Comparison of ENCODE assay signal across 8 cellular contexts in the genomic region with DNA sequence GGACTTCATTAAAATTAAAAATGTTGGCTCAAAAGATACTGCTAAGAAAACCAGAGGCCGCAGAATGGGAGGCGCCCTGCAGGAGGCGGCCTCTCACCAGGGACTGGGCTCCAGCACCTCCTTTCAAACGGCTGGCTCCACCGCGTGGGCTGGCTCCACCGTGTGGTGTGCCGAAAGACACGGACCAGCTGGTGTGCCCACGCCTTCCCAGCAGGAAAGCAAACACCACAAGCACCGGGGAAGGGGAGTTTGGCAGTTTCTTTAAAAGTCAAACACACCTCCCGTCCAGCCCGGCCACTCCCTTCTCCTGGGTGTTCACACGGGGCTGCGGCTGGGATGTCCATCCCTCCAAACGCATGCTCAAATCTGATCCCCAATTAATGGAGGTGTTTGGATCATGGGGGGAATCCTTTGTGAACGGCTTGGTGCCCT. TPM values are rescaled to one million over a fixed set of nuclear protein-coding genes. Genes with fewer than 3 reads are reported as not detected.
DNase-seq lines count a peak whose midpoint lies in the region; ATAC-seq and TF ChIP-seq lines count a peak whose summit lies in the region.

No MANE protein-coding gene starts in this region.

- no peaks in the 10 kb centered on the region for H3K9me3 Mint-ChIP-seq in activated CD4-positive, alpha-beta T cell treated with anti-CD3 and anti-CD28 coated beads, Interleukin-2, amount 10 ng/mL, durations not matched to agents 24 days and 14 days
- H3K9me3 Mint-ChIP-seq in stimulated activated naive CD8-positive, alpha-beta T cell treated with anti-CD3 and anti-CD28 coated beads, Interleukin-15, Interleukin-2, amounts not matched to agents 100 ng/mL and 50 ng/mL, for 24 hours, result no peaks in the 10 kb centered on the region

- no peak overlapping the region for H3K4me3 ChIP-seq in mucosa of descending colon

- H3K27me3 Mint-ChIP-seq in activated CD4-positive, alpha-beta T cell treated with anti-CD3 and anti-CD28 coated beads, Interleukin-2, amount 10 ng/mL, durations not matched to agents 24 days and 14 days, result no peaks in the 10 kb centered on the region
- no peaks in the 10 kb centered on the region for H3K27me3 Mint-ChIP-seq in stimulated activated naive CD8-positive, alpha-beta T cell treated with anti-CD3 and anti-CD28 coated beads, Interleukin-15, Interleukin-2, amounts not matched to agents 100 ng/mL and 50 ng/mL, for 24 hours

- TF ChIP-seq CTCF in mucosa of descending colon (IDR thresholded peaks at IDR 0.05), result peak; percentile 37

- H3K4me3 Mint-ChIP-seq in activated CD4-positive, alpha-beta T cell treated with anti-CD3 and anti-CD28 coated beads, Interleukin-2, amount 10 ng/mL, durations not matched to agents 24 days and 14 days, result no peak overlapping the region
- no peak overlapping the region for H3K4me3 Mint-ChIP-seq in stimulated activated naive CD8-positive, alpha-beta T cell treated with anti-CD3 and anti-CD28 coated beads, Interleukin-15, Interleukin-2, amounts not matched to agents 100 ng/mL and 50 ng/mL, for 24 hours

- H3K4me1 ChIP-seq in mucosa of descending colon (ENCODE audit: low read depth), result no peaks in the 10 kb centered on the region

- H3K9me3 ChIP-seq in mucosa of descending colon, result no peaks in the 10 kb centered on the region

- DNase-seq in GM04503 (ENCODE audit: low read depth) (peak; percentile 12), NCI-H2081 (lab: John Stamatoyannopoulos, UW) (peak; percentile 71 to 87), mucosa of descending colon (peak; percentile 76 to 80 (median 79)), glomerular visceral epithelial cell (ENCODE audit: extremely low spot score) (no peak), SKM-1 treated with dmso at 0.1 percent for 144 hours (lab: John Stamatoyannopoulos, UW; ENCODE audit: unreplicated experiment) (no peak)
- DNase-seq in activated CD4-positive, alpha-beta T cell treated with anti-CD3 and anti-CD28 coated beads, Interleukin-2, amount 10 ng/mL, durations not matched to agents 24 days and 14 days, result peak; percentile 82
- peak; percentile 30 for DNase-seq in effector CD4-positive, alpha-beta T cell

- peaks cover 14% of the 10 kb centered on the region for H3K36me3 Mint-ChIP-seq in activated CD4-positive, alpha-beta T cell treated with anti-CD3 and anti-CD28 coated beads, Interleukin-2, amount 10 ng/mL, durations not matched to agents 24 days and 14 days (ENCODE audit: low read depth)
- H3K36me3 Mint-ChIP-seq in stimulated activated naive CD8-positive, alpha-beta T cell treated with anti-CD3 and anti-CD28 coated beads, Interleukin-15, Interleukin-2, amounts not matched to agents 100 ng/mL and 50 ng/mL, for 24 hours (ENCODE audit: low read depth), result peaks cover 16% of the 10 kb centered on the region

- peaks cover 5% of the 10 kb centered on the region for H3K36me3 ChIP-seq in mucosa of descending colon (ENCODE audit: low read depth)

- peak; percentile 96 for ATAC-seq in mucosa of descending colon

- intact Hi-C loops in activated CD4-positive, alpha-beta T cell treated with anti-CD3 and anti-CD28 coated beads, Interleukin-2, amount 10 ng/mL, durations not matched to agents 24 days and 14 days (cut with micrococcal nuclease), result loop anchor here (5.0 kb wide), 1 partner anchor 115 kb away; no protein-coding TSS in a partner anchor
- intact Hi-C loops in mucosa of descending colon (cut with DNase I, micrococcal nuclease), result no loop called here

- no peak overlapping the region for H3K27ac Mint-ChIP-seq in activated CD4-positive, alpha-beta T cell treated with anti-CD3 and anti-CD28 coated beads, Interleukin-2, amount 10 ng/mL, durations not matched to agents 24 days and 14 days
- H3K27ac Mint-ChIP-seq in stimulated activated naive CD8-positive, alpha-beta T cell treated with anti-CD3 and anti-CD28 coated beads, Interleukin-15, Interleukin-2, amounts not matched to agents 100 ng/mL and 50 ng/mL, for 24 hours, result peak overlapping the region; percentile 34

- peaks cover 4% of the 10 kb centered on the region for H3K4me1 Mint-ChIP-seq in activated CD4-positive, alpha-beta T cell treated with anti-CD3 and anti-CD28 coated beads, Interleukin-2, amount 10 ng/mL, durations not matched to agents 24 days and 14 days
- H3K4me1 Mint-ChIP-seq in stimulated activated naive CD8-positive, alpha-beta T cell treated with anti-CD3 and anti-CD28 coated beads, Interleukin-15, Interleukin-2, amounts not matched to agents 100 ng/mL and 50 ng/mL, for 24 hours (ENCODE audit: low read depth), result peaks cover 12% of the 10 kb centered on the region

RNA-seq across cellular contexts. Expression of gene HAGH, which starts 13.9 kb away (rescaled TPM):
- 50.3 and 57.7 TPM in 2 replicates for total RNA-seq in activated CD4-positive, alpha-beta T cell treated with anti-CD3 and anti-CD28 coated beads, Interleukin-2, amount 10 ng/mL, durations not matched to agents 24 days and 14 days
- total RNA-seq in mucosa of descending colon, result 10 to 100 TPM; 63.4 to 94.8 (median 68.0) TPM

RNA-seq across cellular contexts. Expression of gene FAHD1, which starts 14.3 kb away (rescaled TPM):
- total RNA-seq in activated CD4-positive, alpha-beta T cell treated with anti-CD3 and anti-CD28 coated beads, Interleukin-2, amount 10 ng/mL, durations not matched to agents 24 days and 14 days, result 20.2 and 21.7 TPM in 2 replicates
- 10 to 100 TPM; 31.4 to 59.6 (median 54.6) TPM for total RNA-seq in mucosa of descending colon

RNA-seq across cellular contexts. Expression of gene IGFALS, which starts 19.2 kb away (rescaled TPM):
- 0.12 TPM in 1 of 2 replicates, not detected in the other for total RNA-seq in activated CD4-positive, alpha-beta T cell treated with anti-CD3 and anti-CD28 coated beads, Interleukin-2, amount 10 ng/mL, durations not matched to agents 24 days and 14 days
- total RNA-seq in mucosa of descending colon, result 1 to 10 TPM in 2 of 3 donors, under 1 TPM in 1; 0.51 to 1.9 (median 1.8) TPM

RNA-seq across cellular contexts. Expression of gene NUBP2, which starts 30.0 kb away (rescaled TPM):
- total RNA-seq in activated CD4-positive, alpha-beta T cell treated with anti-CD3 and anti-CD28 coated beads, Interleukin-2, amount 10 ng/mL, durations not matched to agents 24 days and 14 days, result 77.4 and 81.1 TPM in 2 replicates
- 10 to 100 TPM; 32.1 to 43.1 (median 39.3) TPM for total RNA-seq in mucosa of descending colon

RNA-seq across cellular contexts. Expression of gene SPSB3, which starts 30.4 kb away (rescaled TPM):
- total RNA-seq in activated CD4-positive, alpha-beta T cell treated with anti-CD3 and anti-CD28 coated beads, Interleukin-2, amount 10 ng/mL, durations not matched to agents 24 days and 14 days, result 24.6 and 24.9 TPM in 2 replicates
- total RNA-seq in mucosa of descending colon, result 10 to 100 TPM; 39.7 to 56.5 (median 52.2) TPM

Comparison
In these comparisons a context has a peak if more than half of its experiments do, and no peak if none do; other contexts are left out.
1. DNase-seq: peak in GM04503 (single experiment), NCI-H2081 (2 of 2), activated CD4-positive, alpha-beta T cell treated with anti-CD3 and anti-CD28 coated beads, Interleukin-2, amount 10 ng/mL, durations not matched to agents 24 days and 14 days (single experiment), effector CD4-positive, alpha-beta T cell (single experiment) and mucosa of descending colon (3 of 3); none in glomerular visceral epithelial cell (single experiment) and SKM-1 treated with dmso at 0.1 percent for 144 hours (single experiment).